In genomic region chr7:77687747-77688144, GRCh38 we compare ENCODE assay signal across 12 cellular contexts. TPM values are rescaled to one million over a fixed set of nuclear protein-coding genes. Genes with fewer than 3 reads are reported as not detected.
A peak's percentile ranks its signal among the peaks of the same experiment; 100 is the strongest.
DNase-seq lines count a peak whose midpoint lies in the region; ATAC-seq, FAIRE-seq and TF ChIP-seq lines count a peak whose summit lies in the region.
"Had no signal": no experiment of that assay in that cellular context is flagged by ENCODE, and none has a peak within 500 bp of the region (broad histone marks: within the 10 kb centered on the region; RNA-seq: fewer than 3 reads in every experiment).

No MANE protein-coding gene starts in this region.

- no peaks in the 10 kb centered on the region for H3K27me3 Mint-ChIP-seq in MCF 10A (ENCODE audit: insufficient read depth, unreplicated experiment)
- H3K27me3 Mint-ChIP-seq in effector memory CD8-positive, alpha-beta T cell, result no peaks in the 10 kb centered on the region

- DNase-seq in MCF 10A (ENCODE audit: unreplicated experiment) (no peak), mammary epithelial cell (no peak), NCI-H2029 treated with DMSO at 0.1 percent for 48 hours (lab: John Stamatoyannopoulos, UW) (peak; percentile 73), transverse colon (no peak), RCC 7860 (ENCODE audit: low spot score) (no peak), ovary (no peak)
- no peak for DNase-seq in effector memory CD8-positive, alpha-beta T cell
- DNase-seq: cortex of kidney; stimulated activated naive CD4-positive, alpha-beta T cell treated with Interleukin-2 at 50 U/mL for 16 hours had no signal

- H3K27me3 ChIP-seq in mammary epithelial cell (ENCODE audit: insufficient read depth, low read length) (no peaks in the 10 kb centered on the region), transverse colon (no peaks in the 10 kb centered on the region), ovary (no peaks in the 10 kb centered on the region)
- H3K27me3 ChIP-seq: BLaER1 treated with 17β-estradiol and CSF1 and Interleukin-3, amounts not matched to agents 10 nM and 100 nM had no signal

- intact Hi-C loops in MCF 10A (cut with micrococcal nuclease) (no loop called here), mammary epithelial cell (cut with micrococcal nuclease) (no loop called here), transverse colon (cut with DNase I; ENCODE audit: low total_unique reads) (no loop called here), ovary (cut with DNase I) (loop anchor here in 1 of 4 donors (10.0 kb wide), 1 partner anchor 1393 kb away; no protein-coding TSS in a partner anchor)

- no peaks in the 10 kb centered on the region for H4K20me1 ChIP-seq in mammary epithelial cell (ENCODE audit: insufficient read depth, low read length)

- CTCF ChIA-PET in MCF 10A (lab: Yijun Ruan, JAX), result interaction anchor here (0.6 to 2.6 kb wide), 6 partner anchors 8 to 72 kb away, joined by 3 to 13 read pairs (median 4); partner anchors contain the start of gene RSBN1L
- CTCF ChIA-PET in mammary epithelial cell (lab: Charles Lee; ENCODE audit: low non-redundant PET), result interaction anchor here (0.6 kb wide), 1 partner anchor 15 kb away, joined by 3 read pairs; no protein-coding TSS in a partner anchor

- no TSS peak for BruUV-seq in MCF 10A (replicated peaks; lab: Mats Ljungman, UMichigan)
- BruUV-seq in mammary epithelial cell (replicated peaks; lab: Mats Ljungman, UMichigan), result no TSS peak

- peaks cover 13% of the 10 kb centered on the region for H3K4me1 ChIP-seq in mammary epithelial cell (ENCODE audit: insufficient read depth, low read length)
- H3K4me1 ChIP-seq in transverse colon, result peaks cover 18 to 80% (median 57%) of the 10 kb centered on the region in 4 donors
- peaks cover 10% of the 10 kb centered on the region for H3K4me1 ChIP-seq in ovary (ENCODE audit: insufficient read depth)

- dilution Hi-C loops in mammary epithelial cell (cut with HindIII; ENCODE audit: low sequenced_read_pairs), result no loop called here

- WGBS in mammary epithelial cell (ENCODE audit: low coverage, missing lambda C conversion rate), result 93% methylated on average over 1 of the region's 1 CpG
- WGBS in transverse colon (ENCODE audit: low coverage in 1 of 2), 2 donors, result 73 to 80% methylated on average over 1 of the region's 1 CpG
- WGBS in ovary, 3 donors, result 96 to 100% (median 98%) methylated on average over 1 of the region's 1 CpG

- H3K4me2 ChIP-seq in mammary epithelial cell (ENCODE audit: insufficient read depth, low read depth, low read length), result no peak overlapping the region
- H3K4me2 ChIP-seq: KMS-11 had no signal

- H3K36me3 ChIP-seq in mammary epithelial cell (ENCODE audit: insufficient read depth, low read length) (peaks cover 7% of the 10 kb centered on the region), transverse colon (no peaks in the 10 kb centered on the region), ovary (no peaks in the 10 kb centered on the region)

- no peak overlapping the region for H3K27ac ChIP-seq in mammary epithelial cell (ENCODE audit: insufficient read depth, low read depth, low read length)
- H3K27ac ChIP-seq in transverse colon, result peak overlapping the region; percentile 45 to 74 (median 70)
- no peak overlapping the region for H3K27ac ChIP-seq in ovary
- H3K27ac ChIP-seq: BLaER1 treated with 17β-estradiol and CSF1 and Interleukin-3, amounts not matched to agents 10 nM and 100 nM; KMS-11 had no signal

- TF ChIP-seq CTCF in MCF 10A (IDR thresholded peaks at IDR 0.05; ENCODE audit: unreplicated experiment) (no peak), mammary epithelial cell (conservative IDR thresholded peaks at IDR 0.05 in 1 of 2, IDR thresholded peaks at IDR 0.05 in 1 of 2; ENCODE audit: extremely low read depth in 1 of 2, insufficient read depth in 1 of 2, low read depth in 1 of 2, low read length in 2 of 2) (no peak), transverse colon (IDR thresholded peaks at IDR 0.05) (no peak), ovary (IDR thresholded peaks at IDR 0.05) (no peak)

- ATAC-seq in effector memory CD8-positive, alpha-beta T cell (replicated peaks), result peak; percentile 81
- ATAC-seq in GM21786 (IDR thresholded peaks at IDR 0.05; ENCODE audit: unreplicated experiment), result no peak

- H3K27ac Mint-ChIP-seq in MCF 10A (ENCODE audit: low read depth, unreplicated experiment), result peak overlapping the region; percentile 35
- peak overlapping the region; percentile 39 to 80 for H3K27ac Mint-ChIP-seq in effector memory CD8-positive, alpha-beta T cell

- POLR2A ChIA-PET in MCF 10A (lab: Yijun Ruan, JAX), result interaction anchor here (0.6 to 4.5 kb wide), 4 partner anchors 9 to 110 kb away, joined by 3 to 73 read pairs (median 4); partner anchors contain the start of gene RSBN1L

- in situ Hi-C loops in mammary epithelial cell (cut with MboI; ENCODE audit: low sequenced_read_pairs in 2 of 2) (no loop called here), transverse colon (cut with MboI; ENCODE audit: low pct_ligation_motif_present in 1 of 4, low pct_unique_long_range_greater_than_20kb in 1 of 4, low sequenced_read_pairs in 3 of 4) (no loop called here)

- no peak overlapping the region for H3K4me3 Mint-ChIP-seq in MCF 10A (ENCODE audit: unreplicated experiment)
- peak overlapping the region; percentile 19 to 53 for H3K4me3 Mint-ChIP-seq in effector memory CD8-positive, alpha-beta T cell

- H3K9me3 ChIP-seq in mammary epithelial cell (replicated peaks; ENCODE audit: insufficient read depth, low read length) (no peaks in the 10 kb centered on the region), transverse colon (no peaks in the 10 kb centered on the region), ovary (no peaks in the 10 kb centered on the region)
- H3K9me3 ChIP-seq: BLaER1 treated with 17β-estradiol and CSF1 and Interleukin-3, amounts not matched to agents 10 nM and 100 nM had no signal

- peaks cover 24% of the 10 kb centered on the region for H3K36me3 Mint-ChIP-seq in MCF 10A (ENCODE audit: insufficient read depth, unreplicated experiment)
- peaks cover 10% of the 10 kb centered on the region for H3K36me3 Mint-ChIP-seq in effector memory CD8-positive, alpha-beta T cell (ENCODE audit: insufficient read depth)

- H3K4me1 Mint-ChIP-seq in MCF 10A (ENCODE audit: insufficient read depth, unreplicated experiment), result peaks cover 23% of the 10 kb centered on the region
- peaks cover 14 to 21% of the 10 kb centered on the region in 2 donors for H3K4me1 Mint-ChIP-seq in effector memory CD8-positive, alpha-beta T cell (ENCODE audit: low read depth in 2 of 2)

- H2AFZ ChIP-seq in mammary epithelial cell (ENCODE audit: low read depth, low read length), result no peak overlapping the region

- peaks cover 64% of the 10 kb centered on the region for H3K79me2 ChIP-seq in mammary epithelial cell (ENCODE audit: insufficient read depth, low read length)

- H3K4me3 ChIP-seq in mammary epithelial cell (replicated peaks in 1 of 3; ENCODE audit: insufficient read depth in 1 of 3, low read depth in 2 of 3, low read length in 3 of 3) (no peak overlapping the region), transverse colon (no peak overlapping the region), ovary (no peak overlapping the region)
- H3K4me3 ChIP-seq: BLaER1 treated with 17β-estradiol and CSF1 and Interleukin-3, amounts not matched to agents 10 nM and 100 nM had no signal

- H3K9ac ChIP-seq in mammary epithelial cell (ENCODE audit: insufficient read depth, low read length), result no peak overlapping the region
- H3K9ac ChIP-seq: BLaER1 treated with 17β-estradiol and CSF1 and Interleukin-3, amounts not matched to agents 10 nM and 100 nM; KMS-11 had no signal

- FAIRE-seq in RCC 7860 (lab: Jason Lieb, UNC), result no peak

- no peaks in the 10 kb centered on the region for H3K9me3 Mint-ChIP-seq in MCF 10A (ENCODE audit: unreplicated experiment)
- H3K9me3 Mint-ChIP-seq in effector memory CD8-positive, alpha-beta T cell, result no peaks in the 10 kb centered on the region

- TF ChIP-seq EP300 in transverse colon (IDR thresholded peaks at IDR 0.05; ENCODE audit: low read depth) (no peak), ovary (IDR thresholded peaks at IDR 0.05) (no peak)

- no peak for TF ChIP-seq POLR2A in transverse colon (IDR thresholded peaks at IDR 0.05)
- no peak for TF ChIP-seq POLR2A in ovary (IDR thresholded peaks at IDR 0.05)

RNA-seq across cellular contexts. Expression of gene RSBN1L, which starts 8.5 kb away (rescaled TPM):
- total RNA-seq in MCF 10A (2022) (10.9 and 12.1 TPM in 2 replicates), mammary epithelial cell (10 to 100 TPM in 1 of 2 donors, 1 to 10 TPM in 1; 8.8 to 12.8 TPM), transverse colon (10 to 100 TPM; 13.7 to 26.2 (median 19.8) TPM), ovary (10 to 100 TPM; 13.8 to 28.3 (median 26.2) TPM)
- polyA plus RNA-seq in mammary epithelial cell (5.0 TPM), ovary (10 to 100 TPM; 12.4 to 19.1 TPM)
- polyA minus RNA-seq in mammary epithelial cell, result 36.5 TPM

Comparison
In these comparisons a context has a peak if more than half of its experiments do, and no peak if none do; other contexts are left out.
1. H3K27ac ChIP-seq: peak in transverse colon (4 of 4); none in mammary epithelial cell (single experiment) and ovary (0 of 2).